In the genomic region with DNA sequence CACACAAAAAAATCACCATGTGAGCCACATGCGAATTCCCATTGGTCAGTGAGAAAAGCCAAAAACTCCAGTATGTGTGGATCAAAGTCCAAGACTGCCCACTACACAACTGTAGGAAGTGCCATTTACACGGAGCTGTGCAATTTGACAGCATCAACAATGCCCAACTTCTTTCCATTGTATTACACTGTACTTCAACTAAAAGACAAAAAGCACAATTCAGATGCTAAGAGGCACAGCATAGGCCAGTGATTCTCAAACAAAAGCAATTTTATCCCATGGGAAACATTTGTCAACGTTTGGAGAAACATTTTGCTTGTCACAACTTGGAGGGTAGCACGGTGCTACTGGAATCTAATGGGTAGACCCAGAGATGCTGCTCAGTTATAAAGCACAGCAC, we compare ENCODE assay signal across 20 cellular contexts. TPM values are rescaled to one million over a fixed set of nuclear protein-coding genes. Genes with fewer than 3 reads are reported as not detected.
DNase-seq lines count a peak whose midpoint lies in the region; ATAC-seq, FAIRE-seq and TF ChIP-seq lines count a peak whose summit lies in the region.
"Had no signal": no experiment of that assay in that cellular context is flagged by ENCODE, and none has a peak within 500 bp of the region (broad histone marks: within the 10 kb centered on the region; RNA-seq: fewer than 3 reads in every experiment).

No MANE protein-coding gene starts in this region.

- CTCF ChIA-PET in A673 (lab: Charles Lee): no interaction called here
- CTCF ChIA-PET in K562 (lab: Yijun Ruan, JAX; ENCODE audit: low intra/inter-chr PET ratio): no interaction called here

- no peak for FAIRE-seq in K562 (lab: Jason Lieb, UNC)

- H3K27ac ChIP-seq in A673 (ENCODE audit: low read depth, low read length, poor library complexity, severe bottlenecking) (no peak overlapping the region), GM23338 (ENCODE audit: low read depth) (no peak overlapping the region), K562 (ENCODE audit: extremely low read depth, low read depth, low read length) (no peak overlapping the region)
- H3K27ac ChIP-seq: SJCRH30 had no signal

- no peaks in the 10 kb centered on the region for H3K9me1 ChIP-seq in K562 (ENCODE audit: control insufficient read depth, insufficient read depth, low read length)

- in situ Hi-C loops in K562 (cut with MboI): no loop called here

- H3K36me3 ChIP-seq in A673 (ENCODE audit: insufficient read depth, low read length, poor library complexity, severe bottlenecking) (peaks cover 100% of the 10 kb centered on the region), GM23338 (ENCODE audit: insufficient read depth) (peaks cover 98% of the 10 kb centered on the region), K562 (ENCODE audit: control insufficient read depth, insufficient read depth, low read length) (peaks cover 99% of the 10 kb centered on the region)

- no peaks in the 10 kb centered on the region for H3K9me2 ChIP-seq in GM23338 (ENCODE audit: insufficient read depth)

- H2AFZ ChIP-seq in GM23338 (no peak overlapping the region), K562 (ENCODE audit: low read depth, low read length) (no peak overlapping the region)

- H3K4me3 Mint-ChIP-seq in GM23338: no peak overlapping the region
- no peak overlapping the region for H3K4me3 Mint-ChIP-seq in nephron progenitor cell
- H3K4me3 Mint-ChIP-seq: CD4-positive, alpha-beta T cell had no signal

- TF ChIP-seq RAD21 in K562 (CRISPR knock-in tag; conservative IDR thresholded peaks at IDR 0.05 in 1 of 2, IDR thresholded peaks at IDR 0.05 in 1 of 2): no peak

- H3K79me2 ChIP-seq in GM23338 (replicated peaks; ENCODE audit: insufficient read depth): 0 out of 2 replicates have a peak, but pooled peaks cover 5% of the 10 kb centered on the region
- no peaks in the 10 kb centered on the region for H3K79me2 ChIP-seq in K562 (ENCODE audit: control insufficient read depth, insufficient read depth, low read length)

- H4K20me1 ChIP-seq in GM23338 (replicated peaks; ENCODE audit: insufficient read depth): peaks cover 35% of the 10 kb centered on the region
- peaks cover 18% of the 10 kb centered on the region; the same call in 1 of the 2 replicates for H4K20me1 ChIP-seq in K562 (replicated peaks; ENCODE audit: control insufficient read depth, insufficient read depth, low read length)

- ATAC-seq in GM23338 (no peak), K562 (no peak), left ventricle myocardium superior (no peak)

- POLR2A ChIA-PET in A673 (lab: Charles Lee; ENCODE audit: low non-redundant PET) (no interaction called here), K562 (lab: Yijun Ruan, JAX) (interaction anchor here (1.0 to 1.8 kb wide), 4 partner anchors 10 to 15 kb away, joined by 3 to 9 read pairs (median 6); no protein-coding TSS in a partner anchor)

- DNase-seq in A673 (ENCODE audit: low spot score): no peak
- DNase-seq in GM23338 (ENCODE audit: low spot score): no peak
- DNase-seq in K562 (ENCODE audit: extremely low read depth in 1 of 4, low spot score in 3 of 4): no peak
- no peak for DNase-seq in nephron progenitor cell
- DNase-seq in activated CD4-positive, CD25-positive, alpha-beta regulatory T cell (lab: John Stamatoyannopoulos, UW): no peak
- DNase-seq in EL: no peak
- DNase-seq in left ventricle myocardium superior: no peak
- no peak for DNase-seq in NCI-H1105 (lab: John Stamatoyannopoulos, UW)
- DNase-seq: CD4-positive, alpha-beta T cell; COR-L47; DMS79; Kasumi-1; MG63; NCI-H1436; NCI-H1930; NCI-H226; NCI-H510A treated with DMSO at 0.1 percent for 48 hours; NCI-H748 treated with DMSO at 0.1 percent for 48 hours; NK-92 treated with Interleukin-12 subunit alpha and Interleukin-12 subunit beta, amount 100 ng/mL, for 24 hours; SJCRH30 had no signal

- no peaks in the 10 kb centered on the region for H3K4me1 Mint-ChIP-seq in GM23338
- H3K4me1 Mint-ChIP-seq in nephron progenitor cell: no peaks in the 10 kb centered on the region

- BruUV-seq in A673 (replicated peaks; lab: Mats Ljungman, UMichigan) (TSS peak; percentile 11), K562 (replicated peaks; lab: Mats Ljungman, UMichigan) (TSS peak; percentile 11)

- TF ChIP-seq CTCF in A673 (conservative IDR thresholded peaks at IDR 0.05; ENCODE audit: low read depth, low read length): no peak
- TF ChIP-seq CTCF in GM23338 (conservative IDR thresholded peaks at IDR 0.05; ENCODE audit: low read depth in 2 of 2): no peak
- no peak for TF ChIP-seq CTCF in K562 (IDR thresholded peaks at IDR 0.05 in 2 of 3, conservative IDR thresholded peaks at IDR 0.05 in 1 of 3; ENCODE audit: insufficient read depth in 2 of 3, low read depth in 1 of 3, low read length in 3 of 3)
- TF ChIP-seq CTCF in nephron progenitor cell (IDR thresholded peaks at IDR 0.05): no peak

- TF ChIP-seq POLR2A in K562 (conservative IDR thresholded peaks at IDR 0.05): no peak

- no peaks in the 10 kb centered on the region for H3K9me3 ChIP-seq in A673 (ENCODE audit: low read depth, low read length, poor library complexity, severe bottlenecking)
- no peaks in the 10 kb centered on the region for H3K9me3 ChIP-seq in K562 (replicated peaks; ENCODE audit: control insufficient read depth, insufficient read depth, low read depth, low read length)
- H3K9me3 ChIP-seq: MG63, SJCRH30 had no signal

- H3K4me3 ChIP-seq in A673 (ENCODE audit: low read depth, low read length, poor library complexity, severe bottlenecking) (no peak overlapping the region), GM23338 (no peak overlapping the region), K562 (no peak overlapping the region)
- H3K4me3 ChIP-seq: MG63, SJCRH30 had no signal

- H3K27me3 ChIP-seq in A673 (replicated peaks; ENCODE audit: insufficient read depth, low read depth, low read length, poor library complexity) (no peaks in the 10 kb centered on the region), GM23338 (ENCODE audit: insufficient read depth) (no peaks in the 10 kb centered on the region), K562 (ENCODE audit: control insufficient read depth in 2 of 2, insufficient read depth in 2 of 2, low read length in 2 of 2) (no peaks in the 10 kb centered on the region)
- H3K27me3 ChIP-seq: MG63, SJCRH30 had no signal

- H3K27me3 Mint-ChIP-seq in GM23338 (ENCODE audit: insufficient read depth, low read depth, poor library complexity) (peaks cover 7% of the 10 kb centered on the region), nephron progenitor cell (ENCODE audit: low read depth, poor library complexity) (no peaks in the 10 kb centered on the region)
- H3K27me3 Mint-ChIP-seq: CD4-positive, alpha-beta T cell had no signal

- TF ChIP-seq EP300 in K562 (IDR thresholded peaks at IDR 0.05; ENCODE audit: low read length): no peak

- H3K4me1 ChIP-seq in A673 (ENCODE audit: insufficient read depth, low read length, poor library complexity, severe bottlenecking) (no peaks in the 10 kb centered on the region), GM23338 (ENCODE audit: insufficient read depth) (no peaks in the 10 kb centered on the region), K562 (replicated peaks in 1 of 2; ENCODE audit: control insufficient read depth in 2 of 2, insufficient read depth in 2 of 2, low read length in 2 of 2) (no peaks in the 10 kb centered on the region)
- H3K4me1 ChIP-seq: SJCRH30 had no signal

- WGBS in K562 (ENCODE audit: insufficient coverage, low coverage, missing lambda C conversion rate): 63% methylated on average over 4 of the region's 4 CpGs

- H3K36me3 Mint-ChIP-seq in GM23338 (ENCODE audit: low read depth): peaks cover 96% of the 10 kb centered on the region
- peaks cover 87% of the 10 kb centered on the region for H3K36me3 Mint-ChIP-seq in nephron progenitor cell (ENCODE audit: low read depth)

- intact Hi-C loops in A673 (cut with micrococcal nuclease; ENCODE audit: unreplicated experiment) (loop anchor here (5.0 kb wide), 1 partner anchor 34 kb away; no protein-coding TSS in a partner anchor), K562 (cut with micrococcal nuclease) (no loop called here), left ventricle myocardium superior (cut with micrococcal nuclease) (no loop called here)

- H3K4me2 ChIP-seq in GM23338 (no peak overlapping the region), K562 (ENCODE audit: insufficient read depth, low read length) (no peak overlapping the region)

- H3F3A ChIP-seq in GM23338 (replicated peaks; ENCODE audit: low read depth): peaks cover 5% of the 10 kb centered on the region; the same call in 1 of the 2 replicates

- H3K27ac Mint-ChIP-seq in GM23338: 0 out of 2 replicates have a peak overlapping the region, but pooled peaks have one; percentile 39
- H3K27ac Mint-ChIP-seq in nephron progenitor cell: peak overlapping the region; percentile 43
- H3K27ac Mint-ChIP-seq: CD4-positive, alpha-beta T cell had no signal

- no peak overlapping the region for H3K9ac ChIP-seq in K562 (ENCODE audit: insufficient read depth in 1 of 2, low read depth in 2 of 2, low read length in 2 of 2)

- H3K9me3 Mint-ChIP-seq in GM23338 (no peaks in the 10 kb centered on the region), nephron progenitor cell (no peaks in the 10 kb centered on the region)
- H3K9me3 Mint-ChIP-seq: CD4-positive, alpha-beta T cell had no signal

TF ChIP-seq in K562, 482 proteins besides CTCF, POLR2A, EP300 and RAD21 (continues in another document):
- no peak for TF ChIP-seq HDAC3 (IDR thresholded peaks at IDR 0.05; ENCODE audit: borderline replicate concordance, partially characterized antibody)
- TF ChIP-seq ZBTB17 (CRISPR knock-in tag; IDR thresholded peaks at IDR 0.05): no peak
- TF ChIP-seq KDM2B (CRISPR knock-in tag; IDR thresholded peaks at IDR 0.05): no peak

RNA-seq across cellular contexts. Expression of a gene that starts 39.8 kb away (rescaled TPM):
- 273 and 315 TPM in 2 replicates for total RNA-seq in A673 (2021)
- total RNA-seq in GM23338 (2014; rRNA removed; shearing (Covaris generic)): 279 and 310 TPM in 2 replicates
- 94.6 and 105 TPM in 2 replicates for polyA plus RNA-seq in GM23338 (2016; fragmentation: Nextera tagmentation; extraction: Ambion mirVana)
- total RNA-seq in K562 (2011; cell fraction: chromatin; rRNA removed; ENCODE audit: low replicate concordance): 589 and 1,257 TPM in 2 replicates
- total RNA-seq in K562 (2011; cell fraction: nucleolus; rRNA removed): 269 and 325 TPM in 2 replicates
- total RNA-seq in K562 (2011; cell fraction: nucleoplasm; rRNA removed): 485 and 488 TPM in 2 replicates
- 240 and 256 TPM in 2 replicates for total RNA-seq in K562 (2014; rRNA removed)
- total RNA-seq in K562 (2014; rRNA removed; fragmentation: Illumina TruSeq; extraction: Trizol): 371 and 390 TPM in 2 replicates
- total RNA-seq in K562 (2015; rRNA removed; fragmentation: Illumina TruSeq; extraction: Trizol): 254 and 275 TPM in 2 replicates
- 216 and 234 TPM in 2 replicates for total RNA-seq in K562 (2021)
- 124 and 133 TPM in 2 replicates for polyA plus RNA-seq in K562 (2011; rRNA removed)
- 58.9 and 89.2 TPM in 2 replicates for polyA plus RNA-seq in K562 (2011; cell fraction: cytosol; rRNA removed)
- polyA plus RNA-seq in K562 (2011; cell fraction: nucleus; rRNA removed): 252 and 325 TPM in 2 replicates
- polyA plus RNA-seq in K562 (2012): 128 and 282 TPM in 2 replicates
- polyA plus RNA-seq in K562 (2014; fragmentation: Illumina TruSeq; extraction: Trizol): 228 and 249 TPM in 2 replicates
- polyA plus RNA-seq in K562 (2014; fragmentation: Nextera tagmentation; extraction: Ambion mirVana): 100 to 1,000 TPM; 119 to 224 TPM
- 147 and 158 TPM in 2 replicates for polyA plus RNA-seq in K562 (2014; rRNA removed)
- polyA minus RNA-seq in K562 (2011; rRNA and poly(A)+ RNA removed): 380 and 416 TPM in 2 replicates
- polyA minus RNA-seq in K562 (2011; cell fraction: cytosol; rRNA and poly(A)+ RNA removed): 143 and 185 TPM in 2 replicates
- 154 and 311 TPM in 2 replicates for polyA minus RNA-seq in K562 (2011; cell fraction: nucleus; rRNA and poly(A)+ RNA removed)
- total RNA-seq in left ventricle myocardium superior: 55.6 TPM
